ENCODE assay signal across 12 cellular contexts in the genomic region with DNA sequence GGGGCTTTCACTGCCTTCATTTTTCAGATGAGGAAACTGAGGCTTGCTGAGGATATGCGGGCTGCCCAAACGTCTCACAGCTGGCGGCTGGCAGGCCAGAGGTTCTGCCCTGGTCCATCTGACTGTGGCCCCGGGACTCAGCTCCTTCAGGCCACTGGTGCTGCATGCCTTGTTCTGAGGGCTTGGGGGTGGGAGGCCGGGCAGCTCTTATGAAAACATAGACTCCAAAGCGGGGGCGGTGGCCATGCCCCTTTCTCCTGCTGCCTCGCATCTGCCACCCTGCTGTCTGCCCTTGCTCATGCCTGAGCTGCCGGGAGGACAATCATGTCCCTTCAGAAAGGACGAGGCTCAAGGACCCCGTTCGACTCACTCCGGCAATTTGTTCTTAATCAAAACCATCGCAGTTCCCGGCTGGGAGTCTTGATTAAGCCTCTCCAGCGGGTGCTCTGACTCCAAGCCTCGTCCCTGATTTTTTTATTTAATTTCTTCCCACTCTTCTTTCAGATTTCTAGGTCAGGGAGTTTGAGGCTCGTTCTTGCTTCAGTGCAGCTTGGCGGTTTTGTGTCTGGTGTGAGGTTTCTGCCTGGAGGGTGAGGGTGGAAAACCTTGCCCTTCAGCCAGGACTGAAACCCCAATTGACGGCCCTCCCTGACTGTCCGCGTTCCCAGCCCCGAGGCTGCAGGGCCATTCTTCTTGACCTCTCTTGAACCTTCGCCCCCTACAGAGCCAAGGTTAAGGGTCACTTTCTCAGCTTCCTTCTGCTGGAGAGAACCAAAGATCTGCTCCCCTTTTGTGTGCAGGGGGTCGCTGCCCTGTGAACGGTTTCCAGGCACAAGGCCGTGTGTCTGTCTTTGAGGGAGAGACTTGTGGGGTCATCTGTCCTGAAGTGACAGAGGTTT.
"Had no signal": no experiment of that assay in that cellular context is flagged by ENCODE, and none has a peak within 500 bp of the region (broad histone marks: within the 10 kb centered on the region; RNA-seq: fewer than 3 reads in every experiment).

No MANE protein-coding gene starts in this region.

- H3K27me3 ChIP-seq: cardiac muscle cell, right lobe of liver, upper lobe of left lung had no signal

- H3K36me3 ChIP-seq: cardiac muscle cell, right lobe of liver, upper lobe of left lung had no signal

- ATAC-seq: left ventricle myocardium superior, right lobe of liver, T-cell had no signal

- H3K9me3 ChIP-seq: right lobe of liver had no signal

- H3K36me3 Mint-ChIP-seq: T-cell had no signal

- H3K4me3 ChIP-seq: cardiac muscle cell, coronary artery, right lobe of liver, upper lobe of left lung had no signal

- H3K4me3 Mint-ChIP-seq: activated naive CD4-positive, alpha-beta T cell treated with anti-CD3 and anti-CD28 coated beads for 36 hours; T-cell had no signal

- H3K27ac Mint-ChIP-seq: activated naive CD4-positive, alpha-beta T cell treated with anti-CD3 and anti-CD28 coated beads for 36 hours had no signal

- H3K4me1 ChIP-seq: right lobe of liver, upper lobe of left lung had no signal

- DNase-seq: activated CD4-positive, alpha-beta T cell treated with anti-CD3 and anti-CD28 coated beads for 4 hours; activated naive CD4-positive, alpha-beta T cell treated with anti-CD3 and anti-CD28 coated beads for 36 hours; effector CD8-positive, alpha-beta T cell; foreskin melanocyte; left ventricle myocardium superior; stimulated activated CD4-positive, alpha-beta T cell treated with anti-CD3 and anti-CD28 coated beads, Interleukin-2, amount 100 ng/mL, for 24 hours; stimulated activated naive CD4-positive, alpha-beta T cell had no signal

- H3K27ac ChIP-seq: cardiac muscle cell, coronary artery, right lobe of liver, upper lobe of left lung had no signal
